ENCODE assay signal across 30 cellular contexts in the genomic region with DNA sequence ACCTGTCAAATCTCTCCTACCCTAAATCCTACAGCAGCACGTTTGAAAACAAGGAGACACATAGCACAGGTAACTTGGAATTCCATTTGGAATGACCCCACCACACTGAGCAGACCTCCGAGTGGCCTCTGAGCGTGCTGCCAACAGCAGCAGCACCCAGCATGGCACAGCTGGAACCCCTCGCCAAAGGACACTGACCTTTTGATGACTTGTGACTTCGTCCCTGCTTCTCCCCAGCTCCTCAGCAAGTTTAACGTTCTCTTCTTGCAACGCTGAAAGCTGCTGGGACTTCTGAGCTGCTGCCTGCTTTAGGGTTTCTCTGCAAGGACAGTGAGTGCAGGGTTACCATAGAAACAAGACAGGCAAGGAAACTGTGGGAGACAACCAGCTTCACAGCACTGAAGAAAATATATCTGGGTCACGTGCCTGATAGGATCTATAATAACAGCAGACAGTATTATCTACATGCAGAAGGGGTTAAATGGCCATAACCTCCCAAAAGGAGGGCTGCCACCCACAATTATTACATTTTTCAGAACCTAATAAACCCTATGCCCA. TPM values are rescaled to one million over a fixed set of nuclear protein-coding genes. Genes with fewer than 3 reads are reported as not detected.
DNase-seq lines count a peak whose midpoint lies in the region; ATAC-seq and TF ChIP-seq lines count a peak whose summit lies in the region.
"Had no signal": no experiment of that assay in that cellular context is flagged by ENCODE, and none has a peak within 500 bp of the region (broad histone marks: within the 10 kb centered on the region; RNA-seq: fewer than 3 reads in every experiment).

No MANE protein-coding gene starts in this region.

- no peak for ATAC-seq in effector memory CD8-positive, alpha-beta T cell (replicated peaks)
- ATAC-seq in activated T-helper 17 cell treated with anti-CD3 and anti-CD28 coated beads, Interleukin-2, amount 50 U/mL, for 72 hours (replicated peaks): no peak
- ATAC-seq: A549; activated T-cell treated with anti-CD3 and anti-CD28 coated beads, Interleukin-2, amount 50 U/mL, for 72 hours; CD8-positive, alpha-beta T cell; gastroesophageal sphincter; left colon; natural killer cell treated with Interleukin-12 subunit alpha and Interleukin-12 subunit beta and Interleukin-15 and Interleukin-18, amount 100 ng/mL, for 72 hours; stimulated activated naive CD8-positive, alpha-beta T cell treated with anti-CD3 and anti-CD28 coated beads, Interleukin-15, Interleukin-2, amounts not matched to agents 100 U/mL and 50 U/mL, for 24 hours had no signal

- H3K4me1 ChIP-seq in BE2C: peaks cover 5% of the 10 kb centered on the region; the same call in 1 of the 2 replicates
- H3K4me1 ChIP-seq: gastroesophageal sphincter, SJSA1, uterus had no signal

- no peaks in the 10 kb centered on the region for H3K9me3 Mint-ChIP-seq in effector memory CD8-positive, alpha-beta T cell
- no peaks in the 10 kb centered on the region for H3K9me3 Mint-ChIP-seq in activated T-helper 17 cell treated with anti-CD3 and anti-CD28 coated beads, Interleukin-2, amount 50 U/mL, for 72 hours
- H3K9me3 Mint-ChIP-seq: activated CD4-positive, alpha-beta memory T cell treated with anti-CD3 and anti-CD28 coated beads for 36 hours; activated naive CD4-positive, alpha-beta T cell treated with anti-CD3 and anti-CD28 coated beads for 36 hours; activated T-cell treated with anti-CD3 and anti-CD28 coated beads, Interleukin-2, amount 50 U/mL, for 72 hours; CD8-positive, alpha-beta T cell; natural killer cell treated with Interleukin-12 subunit alpha and Interleukin-12 subunit beta and Interleukin-15 and Interleukin-18, amount 100 ng/mL, for 72 hours had no signal

- no peaks in the 10 kb centered on the region for H3K36me3 ChIP-seq in BE2C
- H3K36me3 ChIP-seq: ovary, uterus had no signal

- no peaks in the 10 kb centered on the region for H3K9me3 ChIP-seq in BE2C
- H3K9me3 ChIP-seq: A549, gastroesophageal sphincter, ovary, SJSA1, thoracic aorta, uterus had no signal

- no peak overlapping the region for H3K27ac Mint-ChIP-seq in effector memory CD8-positive, alpha-beta T cell
- H3K27ac Mint-ChIP-seq in activated T-helper 17 cell treated with anti-CD3 and anti-CD28 coated beads, Interleukin-2, amount 50 U/mL, for 72 hours: no peak overlapping the region
- H3K27ac Mint-ChIP-seq: activated CD4-positive, alpha-beta memory T cell treated with anti-CD3 and anti-CD28 coated beads for 36 hours; activated naive CD4-positive, alpha-beta T cell treated with anti-CD3 and anti-CD28 coated beads for 36 hours; activated T-cell treated with anti-CD3 and anti-CD28 coated beads, Interleukin-2, amount 50 U/mL, for 72 hours; CD8-positive, alpha-beta T cell; natural killer cell treated with Interleukin-12 subunit alpha and Interleukin-12 subunit beta and Interleukin-15 and Interleukin-18, amount 100 ng/mL, for 72 hours had no signal

- H3K4me1 Mint-ChIP-seq in effector memory CD8-positive, alpha-beta T cell (ENCODE audit: low read depth in 2 of 2): no peaks in the 10 kb centered on the region
- H3K4me1 Mint-ChIP-seq in activated T-helper 17 cell treated with anti-CD3 and anti-CD28 coated beads, Interleukin-2, amount 50 U/mL, for 72 hours: no peaks in the 10 kb centered on the region

- peaks cover 33% of the 10 kb centered on the region for H3K36me3 Mint-ChIP-seq in effector memory CD8-positive, alpha-beta T cell (ENCODE audit: insufficient read depth)
- peaks cover 96% of the 10 kb centered on the region for H3K36me3 Mint-ChIP-seq in activated T-helper 17 cell treated with anti-CD3 and anti-CD28 coated beads, Interleukin-2, amount 50 U/mL, for 72 hours (ENCODE audit: low read depth)

- TF ChIP-seq CTCF in BE2C (IDR thresholded peaks at IDR 0.05; ENCODE audit: low read depth, low read length) (no peak), choroid plexus epithelial cell (conservative IDR thresholded peaks at IDR 0.05; ENCODE audit: low read depth, low read length) (no peak)

- H3K27me3 ChIP-seq in BE2C: no peaks in the 10 kb centered on the region
- H3K27me3 ChIP-seq: gastroesophageal sphincter, ovary, SJSA1, uterus had no signal

- no peak overlapping the region for H3K4me3 Mint-ChIP-seq in effector memory CD8-positive, alpha-beta T cell
- no peak overlapping the region for H3K4me3 Mint-ChIP-seq in activated T-helper 17 cell treated with anti-CD3 and anti-CD28 coated beads, Interleukin-2, amount 50 U/mL, for 72 hours
- H3K4me3 Mint-ChIP-seq: activated CD4-positive, alpha-beta memory T cell treated with anti-CD3 and anti-CD28 coated beads for 36 hours; activated naive CD4-positive, alpha-beta T cell treated with anti-CD3 and anti-CD28 coated beads for 36 hours; activated T-cell treated with anti-CD3 and anti-CD28 coated beads, Interleukin-2, amount 50 U/mL, for 72 hours; CD8-positive, alpha-beta T cell; natural killer cell treated with Interleukin-12 subunit alpha and Interleukin-12 subunit beta and Interleukin-15 and Interleukin-18, amount 100 ng/mL, for 72 hours had no signal

- DNase-seq in BE2C (peak; percentile 38), SK-N-DZ (ENCODE audit: low spot score) (peak; percentile 43), choroid plexus epithelial cell (ENCODE audit: low read depth) (peak; percentile 53), occipital lobe (lab: John Stamatoyannopoulos, UW) (peak; percentile 34), COR-L47 (lab: John Stamatoyannopoulos, UW) (no peak), NCI-H524 treated with DMSO at 0.1 percent for 48 hours (lab: John Stamatoyannopoulos, UW) (no peak)
- no peak for DNase-seq in effector memory CD8-positive, alpha-beta T cell
- DNase-seq: activated CD4-positive, alpha-beta memory T cell treated with anti-CD3 and anti-CD28 coated beads for 36 hours; activated CD4-positive, CD25-positive, alpha-beta regulatory T cell treated with anti-CD3 and anti-CD28 coated beads, Interleukin-2, amount 50 U/mL, for 72 hours; activated naive CD4-positive, alpha-beta T cell treated with anti-CD3 and anti-CD28 coated beads for 36 hours; activated T-cell treated with anti-CD3 and anti-CD28 coated beads, Interleukin-2, amount 50 U/mL, for 72 hours; CD8-positive, alpha-beta T cell; cerebellar nuclear complex; Karpas-422; left colon; mammary epithelial cell; NCI-H1417 treated with DMSO at 0.1 percent for 48 hours; NCI-H2081; NCI-H446 treated with DMSO at 0.1 percent for 48 hours; ovary; RPMI8226; stimulated activated CD4-positive, alpha-beta T cell treated with anti-CD3 and anti-CD28 coated beads, Interleukin-2, amount 100 ng/mL, for 24 hours; stimulated activated naive CD8-positive, alpha-beta T cell treated with anti-CD3 and anti-CD28 coated beads, Interleukin-15, Interleukin-2, amounts not matched to agents 100 U/mL and 50 U/mL, for 24 hours; uterus had no signal

- H3K4me3 ChIP-seq in BE2C (ENCODE audit: low read depth, low read length) (peak overlapping the region; percentile 31), choroid plexus epithelial cell (ENCODE audit: low read depth, low read length) (no peak overlapping the region)
- H3K4me3 ChIP-seq: A549, gastroesophageal sphincter, ovary, SJSA1, thoracic aorta, uterus had no signal

- no peaks in the 10 kb centered on the region for H3K27me3 Mint-ChIP-seq in effector memory CD8-positive, alpha-beta T cell
- no peaks in the 10 kb centered on the region for H3K27me3 Mint-ChIP-seq in activated T-helper 17 cell treated with anti-CD3 and anti-CD28 coated beads, Interleukin-2, amount 50 U/mL, for 72 hours
- H3K27me3 Mint-ChIP-seq: activated CD4-positive, alpha-beta memory T cell treated with anti-CD3 and anti-CD28 coated beads for 36 hours; natural killer cell treated with Interleukin-12 subunit alpha and Interleukin-12 subunit beta and Interleukin-15 and Interleukin-18, amount 100 ng/mL, for 72 hours had no signal

RNA-seq across cellular contexts. Expression of a gene that starts 43.3 kb away (rescaled TPM):
- polyA plus RNA-seq in BE2C (2012; ENCODE audit: insufficient read depth, insufficient read length, low read depth): 34.8 TPM
- polyA plus RNA-seq in SK-N-DZ (2014; cell fraction: cytosol; rRNA removed): 51.2 and 61.3 TPM in 2 replicates
- polyA plus RNA-seq in SK-N-DZ (2014; cell fraction: nucleus; rRNA removed): 15.5 and 21.6 TPM in 2 replicates
- 27.1 TPM for total RNA-seq in occipital lobe
- total RNA-seq in activated T-helper 17 cell treated with anti-CD3 and anti-CD28 coated beads, Interleukin-2, amount 50 U/mL, for 72 hours: 10 to 100 TPM; 21.3 to 37.1 TPM

Comparison
In these comparisons a context has a peak if more than half of its experiments do, and no peak if none do; other contexts are left out.
1. DNase-seq: peak in BE2C (single experiment), SK-N-DZ (single experiment), choroid plexus epithelial cell (single experiment) and occipital lobe (single experiment); none in COR-L47 (single experiment), NCI-H524 treated with DMSO at 0.1 percent for 48 hours (single experiment) and effector memory CD8-positive, alpha-beta T cell (0 of 3).